Comparison of ENCODE assay signal across 20 cellular contexts in genomic region chr5:10913181-10913810, GRCh38.
"Had no signal": no experiment of that assay in that cellular context is flagged by ENCODE, and none has a peak within 500 bp of the region (broad histone marks: within the 10 kb centered on the region; RNA-seq: fewer than 3 reads in every experiment).

No MANE protein-coding gene starts in this region.

- H3K27me3 Mint-ChIP-seq: activated CD4-positive, alpha-beta memory T cell treated with anti-CD3 and anti-CD28 coated beads, Interleukin-2, amount 10 ng/mL, durations not matched to agents 7 days and 5 days had no signal

- H3K9me3 ChIP-seq: gastroesophageal sphincter, heart left ventricle, suprapubic skin, transverse colon, uterus had no signal

- H3K27me3 ChIP-seq: cardiac muscle cell, heart left ventricle, suprapubic skin, transverse colon, uterus had no signal

- H3K36me3 ChIP-seq: cardiac muscle cell, gastroesophageal sphincter, heart left ventricle, suprapubic skin, transverse colon, uterus had no signal

- DNase-seq: activated CD4-positive, alpha-beta memory T cell treated with anti-CD3 and anti-CD28 coated beads, Interleukin-2, amount 10 ng/mL, durations not matched to agents 7 days and 5 days; activated CD8-positive, alpha-beta memory T cell treated with anti-CD3 and anti-CD28 coated beads, Interleukin-2, amount 10 ng/mL, durations not matched to agents 7 days and 5 days; activated naive CD4-positive, alpha-beta T cell; activated naive CD8-positive, alpha-beta T cell treated with anti-CD3 and anti-CD28 coated beads for 36 hours; dermis blood vessel endothelial cell; effector memory CD8-positive, alpha-beta T cell; heart left ventricle; kidney; left ventricle myocardium superior; stimulated activated naive CD8-positive, alpha-beta T cell treated with anti-CD3 and anti-CD28 coated beads, Interleukin-15, amount 100 ng/mL, for 72 hours; T-helper 2 cell; transverse colon; uterus had no signal

- H3K27ac Mint-ChIP-seq: activated CD4-positive, alpha-beta memory T cell treated with anti-CD3 and anti-CD28 coated beads, Interleukin-2, amount 10 ng/mL, durations not matched to agents 7 days and 5 days; activated CD4-positive, alpha-beta T cell treated with anti-CD3 and anti-CD28 coated beads for 36 hours; activated CD8-positive, alpha-beta memory T cell treated with anti-CD3 and anti-CD28 coated beads, Interleukin-2, amount 10 ng/mL, durations not matched to agents 7 days and 5 days; activated naive CD8-positive, alpha-beta T cell treated with anti-CD3 and anti-CD28 coated beads for 36 hours; effector memory CD8-positive, alpha-beta T cell; progenitor cell of endocrine pancreas; stimulated activated naive CD8-positive, alpha-beta T cell treated with anti-CD3 and anti-CD28 coated beads, Interleukin-15, amount 100 ng/mL, for 72 hours; WTC11 had no signal

- H3K27ac ChIP-seq: cardiac muscle cell, epithelial cell of prostate, gastroesophageal sphincter, heart left ventricle, suprapubic skin, transverse colon, uterus had no signal

- ATAC-seq: activated CD8-positive, alpha-beta memory T cell treated with anti-CD3 and anti-CD28 coated beads, Interleukin-2, amount 10 ng/mL, durations not matched to agents 7 days and 5 days; effector memory CD8-positive, alpha-beta T cell; gastroesophageal sphincter; WTC11 had no signal

- H3K4me3 Mint-ChIP-seq: activated CD4-positive, alpha-beta memory T cell treated with anti-CD3 and anti-CD28 coated beads, Interleukin-2, amount 10 ng/mL, durations not matched to agents 7 days and 5 days; activated CD4-positive, alpha-beta T cell treated with anti-CD3 and anti-CD28 coated beads for 36 hours; activated CD8-positive, alpha-beta memory T cell treated with anti-CD3 and anti-CD28 coated beads, Interleukin-2, amount 10 ng/mL, durations not matched to agents 7 days and 5 days; activated naive CD8-positive, alpha-beta T cell treated with anti-CD3 and anti-CD28 coated beads for 36 hours; effector memory CD8-positive, alpha-beta T cell; stimulated activated naive CD8-positive, alpha-beta T cell treated with anti-CD3 and anti-CD28 coated beads, Interleukin-15, amount 100 ng/mL, for 72 hours; WTC11 had no signal

- H3K9me3 Mint-ChIP-seq: activated CD4-positive, alpha-beta memory T cell treated with anti-CD3 and anti-CD28 coated beads, Interleukin-2, amount 10 ng/mL, durations not matched to agents 7 days and 5 days; activated naive CD8-positive, alpha-beta T cell treated with anti-CD3 and anti-CD28 coated beads for 36 hours; effector memory CD8-positive, alpha-beta T cell; stimulated activated naive CD8-positive, alpha-beta T cell treated with anti-CD3 and anti-CD28 coated beads, Interleukin-15, amount 100 ng/mL, for 72 hours; WTC11 had no signal

- H3K4me1 Mint-ChIP-seq: activated CD4-positive, alpha-beta memory T cell treated with anti-CD3 and anti-CD28 coated beads, Interleukin-2, amount 10 ng/mL, durations not matched to agents 7 days and 5 days; activated CD8-positive, alpha-beta memory T cell treated with anti-CD3 and anti-CD28 coated beads, Interleukin-2, amount 10 ng/mL, durations not matched to agents 7 days and 5 days; activated naive CD8-positive, alpha-beta T cell treated with anti-CD3 and anti-CD28 coated beads for 36 hours; stimulated activated naive CD8-positive, alpha-beta T cell treated with anti-CD3 and anti-CD28 coated beads, Interleukin-15, amount 100 ng/mL, for 72 hours had no signal

- H3K36me3 Mint-ChIP-seq: activated CD8-positive, alpha-beta memory T cell treated with anti-CD3 and anti-CD28 coated beads, Interleukin-2, amount 10 ng/mL, durations not matched to agents 7 days and 5 days; activated naive CD8-positive, alpha-beta T cell treated with anti-CD3 and anti-CD28 coated beads for 36 hours; WTC11 had no signal

- H3K4me3 ChIP-seq: cardiac muscle cell, gastroesophageal sphincter, heart left ventricle, suprapubic skin, transverse colon, uterus had no signal

- H3K4me1 ChIP-seq: gastroesophageal sphincter, transverse colon, uterus had no signal
